1 cellular context compared by ENCODE assay signal in the genomic region with DNA sequence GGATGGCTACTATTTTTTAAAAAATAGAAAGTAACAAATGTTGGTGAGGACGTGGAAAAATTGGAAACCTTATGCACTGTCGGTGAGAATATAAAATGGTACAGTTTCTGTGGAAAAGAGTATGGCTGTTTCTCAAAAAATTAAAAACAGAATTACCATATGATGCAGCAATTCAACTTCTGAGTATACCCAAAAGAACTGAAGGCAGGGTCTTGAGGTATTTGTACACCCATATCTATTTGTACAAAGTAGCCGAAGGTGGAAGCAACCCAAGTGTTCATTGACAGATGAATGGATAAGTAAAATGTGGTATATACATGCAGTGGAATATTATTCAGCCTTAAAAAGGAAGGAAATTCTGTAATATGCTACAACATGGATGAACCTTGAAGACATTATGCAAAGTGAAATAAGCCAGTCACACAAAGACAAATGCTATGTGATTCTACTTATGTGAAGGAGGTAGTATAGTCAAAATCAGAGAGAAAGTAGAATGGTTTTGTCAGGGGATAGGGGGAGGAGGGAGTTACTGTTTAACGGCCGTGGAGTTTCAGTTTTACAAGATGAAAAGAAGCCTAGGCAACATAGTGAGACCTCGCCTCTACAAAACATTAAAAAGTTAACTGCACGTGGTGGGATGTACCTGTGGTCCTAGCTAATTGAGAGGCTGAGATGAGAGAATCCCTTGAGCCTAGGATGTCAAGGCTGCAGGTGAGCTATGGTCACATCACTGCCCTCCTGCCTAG.
TF ChIP-seq lines count a peak whose summit lies in the region.

No MANE protein-coding gene starts in this region.

TF ChIP-seq in GM23338, 12 proteins besides CTCF, POLR2A, EP300 and RAD21:
- TF ChIP-seq, protein P1, sequence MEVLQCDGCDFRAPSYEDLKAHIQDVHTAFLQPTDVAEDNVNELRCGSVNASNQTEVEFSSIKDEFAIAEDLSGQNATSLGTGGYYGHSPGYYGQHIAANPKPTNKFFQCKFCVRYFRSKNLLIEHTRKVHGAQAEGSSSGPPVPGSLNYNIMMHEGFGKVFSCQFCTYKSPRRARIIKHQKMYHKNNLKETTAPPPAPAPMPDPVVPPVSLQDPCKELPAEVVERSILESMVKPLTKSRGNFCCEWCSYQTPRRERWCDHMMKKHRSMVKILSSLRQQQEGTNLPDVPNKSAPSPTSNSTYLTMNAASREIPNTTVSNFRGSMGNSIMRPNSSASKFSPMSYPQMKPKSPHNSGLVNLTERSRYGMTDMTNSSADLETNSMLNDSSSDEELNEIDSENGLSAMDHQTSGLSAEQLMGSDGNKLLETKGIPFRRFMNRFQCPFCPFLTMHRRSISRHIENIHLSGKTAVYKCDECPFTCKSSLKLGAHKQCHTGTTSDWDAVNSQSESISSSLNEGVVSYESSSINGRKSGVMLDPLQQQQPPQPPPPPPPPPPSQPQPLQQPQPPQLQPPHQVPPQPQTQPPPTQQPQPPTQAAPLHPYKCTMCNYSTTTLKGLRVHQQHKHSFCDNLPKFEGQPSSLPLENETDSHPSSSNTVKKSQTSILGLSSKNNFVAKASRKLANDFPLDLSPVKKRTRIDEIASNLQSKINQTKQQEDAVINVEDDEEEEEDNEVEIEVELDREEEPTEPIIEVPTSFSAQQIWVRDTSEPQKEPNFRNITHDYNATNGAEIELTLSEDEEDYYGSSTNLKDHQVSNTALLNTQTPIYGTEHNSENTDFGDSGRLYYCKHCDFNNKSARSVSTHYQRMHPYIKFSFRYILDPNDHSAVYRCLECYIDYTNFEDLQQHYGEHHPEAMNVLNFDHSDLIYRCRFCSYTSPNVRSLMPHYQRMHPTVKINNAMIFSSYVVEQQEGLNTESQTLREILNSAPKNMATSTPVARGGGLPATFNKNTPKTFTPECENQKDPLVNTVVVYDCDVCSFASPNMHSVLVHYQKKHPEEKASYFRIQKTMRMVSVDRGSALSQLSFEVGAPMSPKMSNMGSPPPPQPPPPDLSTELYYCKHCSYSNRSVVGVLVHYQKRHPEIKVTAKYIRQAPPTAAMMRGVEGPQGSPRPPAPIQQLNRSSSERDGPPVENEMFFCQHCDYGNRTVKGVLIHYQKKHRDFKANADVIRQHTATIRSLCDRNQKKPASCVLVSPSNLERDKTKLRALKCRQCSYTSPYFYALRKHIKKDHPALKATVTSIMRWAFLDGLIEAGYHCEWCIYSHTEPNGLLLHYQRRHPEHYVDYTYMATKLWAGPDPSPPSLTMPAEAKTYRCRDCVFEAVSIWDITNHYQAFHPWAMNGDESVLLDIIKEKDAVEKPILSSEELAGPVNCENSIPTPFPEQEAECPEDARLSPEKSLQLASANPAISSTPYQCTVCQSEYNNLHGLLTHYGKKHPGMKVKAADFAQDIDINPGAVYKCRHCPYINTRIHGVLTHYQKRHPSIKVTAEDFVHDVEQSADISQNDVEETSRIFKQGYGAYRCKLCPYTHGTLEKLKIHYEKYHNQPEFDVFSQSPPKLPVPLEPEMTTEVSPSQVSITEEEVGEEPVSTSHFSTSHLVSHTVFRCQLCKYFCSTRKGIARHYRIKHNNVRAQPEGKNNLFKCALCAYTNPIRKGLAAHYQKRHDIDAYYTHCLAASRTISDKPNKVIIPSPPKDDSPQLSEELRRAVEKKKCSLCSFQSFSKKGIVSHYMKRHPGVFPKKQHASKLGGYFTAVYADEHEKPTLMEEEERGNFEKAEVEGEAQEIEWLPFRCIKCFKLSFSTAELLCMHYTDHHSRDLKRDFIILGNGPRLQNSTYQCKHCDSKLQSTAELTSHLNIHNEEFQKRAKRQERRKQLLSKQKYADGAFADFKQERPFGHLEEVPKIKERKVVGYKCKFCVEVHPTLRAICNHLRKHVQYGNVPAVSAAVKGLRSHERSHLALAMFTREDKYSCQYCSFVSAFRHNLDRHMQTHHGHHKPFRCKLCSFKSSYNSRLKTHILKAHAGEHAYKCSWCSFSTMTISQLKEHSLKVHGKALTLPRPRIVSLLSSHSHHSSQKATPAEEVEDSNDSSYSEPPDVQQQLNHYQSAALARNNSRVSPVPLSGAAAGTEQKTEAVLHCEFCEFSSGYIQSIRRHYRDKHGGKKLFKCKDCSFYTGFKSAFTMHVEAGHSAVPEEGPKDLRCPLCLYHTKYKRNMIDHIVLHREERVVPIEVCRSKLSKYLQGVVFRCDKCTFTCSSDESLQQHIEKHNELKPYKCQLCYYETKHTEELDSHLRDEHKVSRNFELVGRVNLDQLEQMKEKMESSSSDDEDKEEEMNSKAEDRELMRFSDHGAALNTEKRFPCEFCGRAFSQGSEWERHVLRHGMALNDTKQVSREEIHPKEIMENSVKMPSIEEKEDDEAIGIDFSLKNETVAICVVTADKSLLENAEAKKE (CRISPR knock-in tag; IDR thresholded peaks at IDR 0.05), result no peak
- TF ChIP-seq, protein P2, sequence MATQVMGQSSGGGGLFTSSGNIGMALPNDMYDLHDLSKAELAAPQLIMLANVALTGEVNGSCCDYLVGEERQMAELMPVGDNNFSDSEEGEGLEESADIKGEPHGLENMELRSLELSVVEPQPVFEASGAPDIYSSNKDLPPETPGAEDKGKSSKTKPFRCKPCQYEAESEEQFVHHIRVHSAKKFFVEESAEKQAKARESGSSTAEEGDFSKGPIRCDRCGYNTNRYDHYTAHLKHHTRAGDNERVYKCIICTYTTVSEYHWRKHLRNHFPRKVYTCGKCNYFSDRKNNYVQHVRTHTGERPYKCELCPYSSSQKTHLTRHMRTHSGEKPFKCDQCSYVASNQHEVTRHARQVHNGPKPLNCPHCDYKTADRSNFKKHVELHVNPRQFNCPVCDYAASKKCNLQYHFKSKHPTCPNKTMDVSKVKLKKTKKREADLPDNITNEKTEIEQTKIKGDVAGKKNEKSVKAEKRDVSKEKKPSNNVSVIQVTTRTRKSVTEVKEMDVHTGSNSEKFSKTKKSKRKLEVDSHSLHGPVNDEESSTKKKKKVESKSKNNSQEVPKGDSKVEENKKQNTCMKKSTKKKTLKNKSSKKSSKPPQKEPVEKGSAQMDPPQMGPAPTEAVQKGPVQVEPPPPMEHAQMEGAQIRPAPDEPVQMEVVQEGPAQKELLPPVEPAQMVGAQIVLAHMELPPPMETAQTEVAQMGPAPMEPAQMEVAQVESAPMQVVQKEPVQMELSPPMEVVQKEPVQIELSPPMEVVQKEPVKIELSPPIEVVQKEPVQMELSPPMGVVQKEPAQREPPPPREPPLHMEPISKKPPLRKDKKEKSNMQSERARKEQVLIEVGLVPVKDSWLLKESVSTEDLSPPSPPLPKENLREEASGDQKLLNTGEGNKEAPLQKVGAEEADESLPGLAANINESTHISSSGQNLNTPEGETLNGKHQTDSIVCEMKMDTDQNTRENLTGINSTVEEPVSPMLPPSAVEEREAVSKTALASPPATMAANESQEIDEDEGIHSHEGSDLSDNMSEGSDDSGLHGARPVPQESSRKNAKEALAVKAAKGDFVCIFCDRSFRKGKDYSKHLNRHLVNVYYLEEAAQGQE (IDR thresholded peaks at IDR 0.05; ENCODE audit: unreplicated experiment), result no peak
- TF ChIP-seq STAT1 (IDR thresholded peaks at IDR 0.05; ENCODE audit: unreplicated experiment), result no peak
- no peak for TF ChIP-seq JUNB (IDR thresholded peaks at IDR 0.05; ENCODE audit: unreplicated experiment)
- TF ChIP-seq EZH2phosphoT487 (IDR thresholded peaks at IDR 0.05; ENCODE audit: unreplicated experiment), result no peak
- TF ChIP-seq, protein P3, sequence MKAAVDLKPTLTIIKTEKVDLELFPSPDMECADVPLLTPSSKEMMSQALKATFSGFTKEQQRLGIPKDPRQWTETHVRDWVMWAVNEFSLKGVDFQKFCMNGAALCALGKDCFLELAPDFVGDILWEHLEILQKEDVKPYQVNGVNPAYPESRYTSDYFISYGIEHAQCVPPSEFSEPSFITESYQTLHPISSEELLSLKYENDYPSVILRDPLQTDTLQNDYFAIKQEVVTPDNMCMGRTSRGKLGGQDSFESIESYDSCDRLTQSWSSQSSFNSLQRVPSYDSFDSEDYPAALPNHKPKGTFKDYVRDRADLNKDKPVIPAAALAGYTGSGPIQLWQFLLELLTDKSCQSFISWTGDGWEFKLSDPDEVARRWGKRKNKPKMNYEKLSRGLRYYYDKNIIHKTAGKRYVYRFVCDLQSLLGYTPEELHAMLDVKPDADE (IDR thresholded peaks at IDR 0.05), result no peak
- no peak for TF ChIP-seq POLR2AphosphoS5 (IDR thresholded peaks at IDR 0.05; ENCODE audit: low read depth)
- no peak for TF ChIP-seq CREB1 (CRISPR knock-in tag; IDR thresholded peaks at IDR 0.05; ENCODE audit: low read depth)
- no peak for TF ChIP-seq ZNF331 (CRISPR knock-in tag; IDR thresholded peaks at IDR 0.05; ENCODE audit: low read depth)
- TF ChIP-seq NANOG (IDR thresholded peaks at IDR 0.05; ENCODE audit: borderline replicate concordance), result no peak
- no peak for TF ChIP-seq ZNF114 (CRISPR knock-in tag; IDR thresholded peaks at IDR 0.05)
- TF ChIP-seq EZH2 (IDR thresholded peaks at IDR 0.05; ENCODE audit: low read depth, unreplicated experiment), result no peak
